1 cellular context compared by ENCODE assay signal in the genomic region with DNA sequence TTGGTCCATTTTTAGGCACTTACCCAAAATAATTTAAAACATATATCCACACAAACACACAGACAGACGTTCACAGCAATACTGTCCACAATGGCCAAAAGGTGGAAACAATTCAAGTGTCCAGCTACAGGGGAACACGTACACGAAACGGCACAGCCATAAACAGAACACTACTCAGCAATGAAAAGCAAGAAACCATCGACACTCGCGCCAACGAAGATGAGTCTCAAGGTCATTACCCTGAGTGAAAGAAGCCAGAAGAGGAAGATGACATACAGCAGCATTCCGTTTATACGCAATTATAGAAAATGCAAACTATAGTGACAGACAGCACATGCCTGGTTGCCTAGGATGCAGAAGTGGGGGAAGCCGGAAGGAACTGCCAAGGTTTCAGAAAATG.
TF ChIP-seq lines count a peak whose summit lies in the region.

No MANE protein-coding gene starts in this region.

TF ChIP-seq in K562, 482 proteins besides CTCF, POLR2A, EP300 and RAD21 (continued from another document and continues in another):
- TF ChIP-seq, protein P1, sequence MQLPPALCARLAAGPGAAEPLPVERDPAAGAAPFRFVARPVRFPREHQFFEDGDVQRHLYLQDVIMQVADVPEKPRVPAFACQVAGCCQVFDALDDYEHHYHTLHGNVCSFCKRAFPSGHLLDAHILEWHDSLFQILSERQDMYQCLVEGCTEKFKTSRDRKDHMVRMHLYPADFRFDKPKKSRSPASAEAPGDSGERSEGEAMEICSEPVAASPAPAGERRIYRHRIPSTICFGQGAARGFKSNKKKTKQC (CRISPR knock-in tag; IDR thresholded peaks at IDR 0.05): no peak
- TF ChIP-seq, protein P2, sequence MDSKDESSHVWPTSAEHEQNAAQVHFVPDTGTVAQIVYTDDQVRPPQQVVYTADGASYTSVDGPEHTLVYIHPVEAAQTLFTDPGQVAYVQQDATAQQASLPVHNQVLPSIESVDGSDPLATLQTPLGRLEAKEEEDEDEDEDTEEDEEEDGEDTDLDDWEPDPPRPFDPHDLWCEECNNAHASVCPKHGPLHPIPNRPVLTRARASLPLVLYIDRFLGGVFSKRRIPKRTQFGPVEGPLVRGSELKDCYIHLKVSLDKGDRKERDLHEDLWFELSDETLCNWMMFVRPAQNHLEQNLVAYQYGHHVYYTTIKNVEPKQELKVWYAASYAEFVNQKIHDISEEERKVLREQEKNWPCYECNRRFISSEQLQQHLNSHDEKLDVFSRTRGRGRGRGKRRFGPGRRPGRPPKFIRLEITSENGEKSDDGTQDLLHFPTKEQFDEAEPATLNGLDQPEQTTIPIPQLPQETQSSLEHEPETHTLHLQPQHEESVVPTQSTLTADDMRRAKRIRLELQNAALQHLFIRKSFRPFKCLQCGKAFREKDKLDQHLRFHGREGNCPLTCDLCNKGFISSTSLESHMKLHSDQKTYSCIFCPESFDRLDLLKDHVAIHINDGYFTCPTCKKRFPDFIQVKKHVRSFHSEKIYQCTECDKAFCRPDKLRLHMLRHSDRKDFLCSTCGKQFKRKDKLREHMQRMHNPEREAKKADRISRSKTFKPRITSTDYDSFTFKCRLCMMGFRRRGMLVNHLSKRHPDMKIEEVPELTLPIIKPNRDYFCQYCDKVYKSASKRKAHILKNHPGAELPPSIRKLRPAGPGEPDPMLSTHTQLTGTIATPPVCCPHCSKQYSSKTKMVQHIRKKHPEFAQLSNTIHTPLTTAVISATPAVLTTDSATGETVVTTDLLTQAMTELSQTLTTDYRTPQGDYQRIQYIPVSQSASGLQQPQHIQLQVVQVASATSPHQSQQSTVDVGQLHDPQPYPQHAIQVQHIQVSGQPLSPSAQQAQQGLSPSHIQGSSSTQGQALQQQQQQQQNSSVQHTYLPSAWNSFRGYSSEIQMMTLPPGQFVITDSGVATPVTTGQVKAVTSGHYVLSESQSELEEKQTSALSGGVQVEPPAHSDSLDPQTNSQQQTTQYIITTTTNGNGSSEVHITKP (IDR thresholded peaks at IDR 0.05; ENCODE audit: partially characterized antibody): peak; percentile 20
- TF ChIP-seq U2AF2 (optimal IDR thresholded peaks at IDR 0.05; ENCODE audit: low read depth, low read length) (no peak), ESRRA (IDR thresholded peaks at IDR 0.05; ENCODE audit: borderline replicate concordance, low read depth) (peak; percentile 59), PHF8 (IDR thresholded peaks at IDR 0.05; ENCODE audit: borderline replicate concordance, low read length) (no peak), PHF20 (IDR thresholded peaks at IDR 0.05; ENCODE audit: partially characterized antibody) (no peak), ZNF583 (CRISPR knock-in tag; IDR thresholded peaks at IDR 0.05) (no peak), HNRNPH1 (optimal IDR thresholded peaks at IDR 0.05; ENCODE audit: low read depth, low read length) (no peak), ZNF146 (CRISPR knock-in tag; IDR thresholded peaks at IDR 0.05; ENCODE audit: unreplicated experiment) (peak; percentile 64), RBM17 (IDR thresholded peaks at IDR 0.05; ENCODE audit: borderline replicate concordance, low read depth, low read length) (no peak), SMAD4 (CRISPR knock-in tag; conservative IDR thresholded peaks at IDR 0.05) (no peak), POLR2G (IDR thresholded peaks at IDR 0.05; ENCODE audit: low read depth, low read length) (no peak), NFIC (IDR thresholded peaks at IDR 0.05) (peak; percentile 6; the same call in 1 of the 2 replicates), CBFA2T3 (IDR thresholded peaks at IDR 0.05) (no peak), HLTF (IDR thresholded peaks at IDR 0.05) (no peak), ZNF75A (CRISPR knock-in tag; IDR thresholded peaks at IDR 0.05) (no peak), HDGF (IDR thresholded peaks at IDR 0.05) (peak; percentile 79; the same call in 1 of the 2 replicates), SIN3B (IDR thresholded peaks at IDR 0.05; ENCODE audit: low read depth) (no peak), GABPA (tag; conservative IDR thresholded peaks at IDR 0.05; ENCODE audit: low read depth) (no peak), TAF1 (IDR thresholded peaks at IDR 0.05; ENCODE audit: control insufficient read depth, extremely low read depth, insufficient read depth, low read length, severe bottlenecking) (no peak), HIVEP1 (CRISPR knock-in tag; IDR thresholded peaks at IDR 0.05) (no peak), CHD1 (IDR thresholded peaks at IDR 0.05; ENCODE audit: low read length) (no peak), ZC3H11A (IDR thresholded peaks at IDR 0.05; ENCODE audit: low read depth, low read length) (no peak)
- TF ChIP-seq, protein P3, sequence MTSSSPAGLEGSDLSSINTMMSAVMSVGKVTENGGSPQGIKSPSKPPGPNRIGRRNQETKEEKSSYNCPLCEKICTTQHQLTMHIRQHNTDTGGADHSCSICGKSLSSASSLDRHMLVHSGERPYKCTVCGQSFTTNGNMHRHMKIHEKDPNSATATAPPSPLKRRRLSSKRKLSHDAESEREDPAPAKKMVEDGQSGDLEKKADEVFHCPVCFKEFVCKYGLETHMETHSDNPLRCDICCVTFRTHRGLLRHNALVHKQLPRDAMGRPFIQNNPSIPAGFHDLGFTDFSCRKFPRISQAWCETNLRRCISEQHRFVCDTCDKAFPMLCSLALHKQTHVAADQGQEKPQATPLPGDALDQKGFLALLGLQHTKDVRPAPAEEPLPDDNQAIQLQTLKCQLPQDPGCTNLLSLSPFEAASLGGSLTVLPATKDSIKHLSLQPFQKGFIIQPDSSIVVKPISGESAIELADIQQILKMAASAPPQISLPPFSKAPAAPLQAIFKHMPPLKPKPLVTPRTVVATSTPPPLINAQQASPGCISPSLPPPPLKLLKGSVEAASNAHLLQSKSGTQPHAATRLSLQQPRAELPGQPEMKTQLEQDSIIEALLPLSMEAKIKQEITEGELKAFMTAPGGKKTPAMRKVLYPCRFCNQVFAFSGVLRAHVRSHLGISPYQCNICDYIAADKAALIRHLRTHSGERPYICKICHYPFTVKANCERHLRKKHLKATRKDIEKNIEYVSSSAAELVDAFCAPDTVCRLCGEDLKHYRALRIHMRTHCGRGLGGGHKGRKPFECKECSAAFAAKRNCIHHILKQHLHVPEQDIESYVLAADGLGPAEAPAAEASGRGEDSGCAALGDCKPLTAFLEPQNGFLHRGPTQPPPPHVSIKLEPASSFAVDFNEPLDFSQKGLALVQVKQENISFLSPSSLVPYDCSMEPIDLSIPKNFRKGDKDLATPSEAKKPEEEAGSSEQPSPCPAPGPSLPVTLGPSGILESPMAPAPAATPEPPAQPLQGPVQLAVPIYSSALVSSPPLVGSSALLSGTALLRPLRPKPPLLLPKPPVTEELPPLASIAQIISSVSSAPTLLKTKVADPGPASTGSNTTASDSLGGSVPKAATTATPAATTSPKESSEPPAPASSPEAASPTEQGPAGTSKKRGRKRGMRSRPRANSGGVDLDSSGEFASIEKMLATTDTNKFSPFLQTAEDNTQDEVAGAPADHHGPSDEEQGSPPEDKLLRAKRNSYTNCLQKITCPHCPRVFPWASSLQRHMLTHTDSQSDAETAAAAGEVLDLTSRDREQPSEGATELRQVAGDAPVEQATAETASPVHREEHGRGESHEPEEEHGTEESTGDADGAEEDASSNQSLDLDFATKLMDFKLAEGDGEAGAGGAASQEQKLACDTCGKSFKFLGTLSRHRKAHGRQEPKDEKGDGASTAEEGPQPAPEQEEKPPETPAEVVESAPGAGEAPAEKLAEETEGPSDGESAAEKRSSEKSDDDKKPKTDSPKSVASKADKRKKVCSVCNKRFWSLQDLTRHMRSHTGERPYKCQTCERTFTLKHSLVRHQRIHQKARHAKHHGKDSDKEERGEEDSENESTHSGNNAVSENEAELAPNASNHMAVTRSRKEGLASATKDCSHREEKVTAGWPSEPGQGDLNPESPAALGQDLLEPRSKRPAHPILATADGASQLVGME (CRISPR knock-in tag; IDR thresholded peaks at IDR 0.05): no peak
- TF ChIP-seq, protein P4, sequence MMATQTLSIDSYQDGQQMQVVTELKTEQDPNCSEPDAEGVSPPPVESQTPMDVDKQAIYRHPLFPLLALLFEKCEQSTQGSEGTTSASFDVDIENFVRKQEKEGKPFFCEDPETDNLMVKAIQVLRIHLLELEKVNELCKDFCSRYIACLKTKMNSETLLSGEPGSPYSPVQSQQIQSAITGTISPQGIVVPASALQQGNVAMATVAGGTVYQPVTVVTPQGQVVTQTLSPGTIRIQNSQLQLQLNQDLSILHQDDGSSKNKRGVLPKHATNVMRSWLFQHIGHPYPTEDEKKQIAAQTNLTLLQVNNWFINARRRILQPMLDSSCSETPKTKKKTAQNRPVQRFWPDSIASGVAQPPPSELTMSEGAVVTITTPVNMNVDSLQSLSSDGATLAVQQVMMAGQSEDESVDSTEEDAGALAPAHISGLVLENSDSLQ (IDR thresholded peaks at IDR 0.05): peak; percentile 57
- TF ChIP-seq, protein P5, sequence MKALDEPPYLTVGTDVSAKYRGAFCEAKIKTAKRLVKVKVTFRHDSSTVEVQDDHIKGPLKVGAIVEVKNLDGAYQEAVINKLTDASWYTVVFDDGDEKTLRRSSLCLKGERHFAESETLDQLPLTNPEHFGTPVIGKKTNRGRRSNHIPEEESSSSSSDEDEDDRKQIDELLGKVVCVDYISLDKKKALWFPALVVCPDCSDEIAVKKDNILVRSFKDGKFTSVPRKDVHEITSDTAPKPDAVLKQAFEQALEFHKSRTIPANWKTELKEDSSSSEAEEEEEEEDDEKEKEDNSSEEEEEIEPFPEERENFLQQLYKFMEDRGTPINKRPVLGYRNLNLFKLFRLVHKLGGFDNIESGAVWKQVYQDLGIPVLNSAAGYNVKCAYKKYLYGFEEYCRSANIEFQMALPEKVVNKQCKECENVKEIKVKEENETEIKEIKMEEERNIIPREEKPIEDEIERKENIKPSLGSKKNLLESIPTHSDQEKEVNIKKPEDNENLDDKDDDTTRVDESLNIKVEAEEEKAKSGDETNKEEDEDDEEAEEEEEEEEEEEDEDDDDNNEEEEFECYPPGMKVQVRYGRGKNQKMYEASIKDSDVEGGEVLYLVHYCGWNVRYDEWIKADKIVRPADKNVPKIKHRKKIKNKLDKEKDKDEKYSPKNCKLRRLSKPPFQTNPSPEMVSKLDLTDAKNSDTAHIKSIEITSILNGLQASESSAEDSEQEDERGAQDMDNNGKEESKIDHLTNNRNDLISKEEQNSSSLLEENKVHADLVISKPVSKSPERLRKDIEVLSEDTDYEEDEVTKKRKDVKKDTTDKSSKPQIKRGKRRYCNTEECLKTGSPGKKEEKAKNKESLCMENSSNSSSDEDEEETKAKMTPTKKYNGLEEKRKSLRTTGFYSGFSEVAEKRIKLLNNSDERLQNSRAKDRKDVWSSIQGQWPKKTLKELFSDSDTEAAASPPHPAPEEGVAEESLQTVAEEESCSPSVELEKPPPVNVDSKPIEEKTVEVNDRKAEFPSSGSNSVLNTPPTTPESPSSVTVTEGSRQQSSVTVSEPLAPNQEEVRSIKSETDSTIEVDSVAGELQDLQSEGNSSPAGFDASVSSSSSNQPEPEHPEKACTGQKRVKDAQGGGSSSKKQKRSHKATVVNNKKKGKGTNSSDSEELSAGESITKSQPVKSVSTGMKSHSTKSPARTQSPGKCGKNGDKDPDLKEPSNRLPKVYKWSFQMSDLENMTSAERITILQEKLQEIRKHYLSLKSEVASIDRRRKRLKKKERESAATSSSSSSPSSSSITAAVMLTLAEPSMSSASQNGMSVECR (CRISPR knock-in tag; IDR thresholded peaks at IDR 0.05): no peak
- TF ChIP-seq, protein P6, sequence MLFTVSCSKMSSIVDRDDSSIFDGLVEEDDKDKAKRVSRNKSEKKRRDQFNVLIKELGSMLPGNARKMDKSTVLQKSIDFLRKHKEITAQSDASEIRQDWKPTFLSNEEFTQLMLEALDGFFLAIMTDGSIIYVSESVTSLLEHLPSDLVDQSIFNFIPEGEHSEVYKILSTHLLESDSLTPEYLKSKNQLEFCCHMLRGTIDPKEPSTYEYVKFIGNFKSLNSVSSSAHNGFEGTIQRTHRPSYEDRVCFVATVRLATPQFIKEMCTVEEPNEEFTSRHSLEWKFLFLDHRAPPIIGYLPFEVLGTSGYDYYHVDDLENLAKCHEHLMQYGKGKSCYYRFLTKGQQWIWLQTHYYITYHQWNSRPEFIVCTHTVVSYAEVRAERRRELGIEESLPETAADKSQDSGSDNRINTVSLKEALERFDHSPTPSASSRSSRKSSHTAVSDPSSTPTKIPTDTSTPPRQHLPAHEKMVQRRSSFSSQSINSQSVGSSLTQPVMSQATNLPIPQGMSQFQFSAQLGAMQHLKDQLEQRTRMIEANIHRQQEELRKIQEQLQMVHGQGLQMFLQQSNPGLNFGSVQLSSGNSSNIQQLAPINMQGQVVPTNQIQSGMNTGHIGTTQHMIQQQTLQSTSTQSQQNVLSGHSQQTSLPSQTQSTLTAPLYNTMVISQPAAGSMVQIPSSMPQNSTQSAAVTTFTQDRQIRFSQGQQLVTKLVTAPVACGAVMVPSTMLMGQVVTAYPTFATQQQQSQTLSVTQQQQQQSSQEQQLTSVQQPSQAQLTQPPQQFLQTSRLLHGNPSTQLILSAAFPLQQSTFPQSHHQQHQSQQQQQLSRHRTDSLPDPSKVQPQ (CRISPR knock-in tag; IDR thresholded peaks at IDR 0.05; ENCODE audit: borderline replicate concordance): no peak
- TF ChIP-seq, protein P7, sequence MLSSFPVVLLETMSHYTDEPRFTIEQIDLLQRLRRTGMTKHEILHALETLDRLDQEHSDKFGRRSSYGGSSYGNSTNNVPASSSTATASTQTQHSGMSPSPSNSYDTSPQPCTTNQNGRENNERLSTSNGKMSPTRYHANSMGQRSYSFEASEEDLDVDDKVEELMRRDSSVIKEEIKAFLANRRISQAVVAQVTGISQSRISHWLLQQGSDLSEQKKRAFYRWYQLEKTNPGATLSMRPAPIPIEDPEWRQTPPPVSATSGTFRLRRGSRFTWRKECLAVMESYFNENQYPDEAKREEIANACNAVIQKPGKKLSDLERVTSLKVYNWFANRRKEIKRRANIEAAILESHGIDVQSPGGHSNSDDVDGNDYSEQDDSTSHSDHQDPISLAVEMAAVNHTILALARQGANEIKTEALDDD (IDR thresholded peaks at IDR 0.05): no peak
- TF ChIP-seq, protein P8, sequence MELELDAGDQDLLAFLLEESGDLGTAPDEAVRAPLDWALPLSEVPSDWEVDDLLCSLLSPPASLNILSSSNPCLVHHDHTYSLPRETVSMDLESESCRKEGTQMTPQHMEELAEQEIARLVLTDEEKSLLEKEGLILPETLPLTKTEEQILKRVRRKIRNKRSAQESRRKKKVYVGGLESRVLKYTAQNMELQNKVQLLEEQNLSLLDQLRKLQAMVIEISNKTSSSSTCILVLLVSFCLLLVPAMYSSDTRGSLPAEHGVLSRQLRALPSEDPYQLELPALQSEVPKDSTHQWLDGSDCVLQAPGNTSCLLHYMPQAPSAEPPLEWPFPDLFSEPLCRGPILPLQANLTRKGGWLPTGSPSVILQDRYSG (tag; conservative IDR thresholded peaks at IDR 0.05; ENCODE audit: low read depth): no peak
